In genomic region chr2:27322766-27323591, GRCh38 we compare ENCODE assay signal across 8 cellular contexts.
A peak's percentile ranks its signal among the peaks of the same experiment; 100 is the strongest.
DNase-seq lines count a peak whose midpoint lies in the region; ATAC-seq and TF ChIP-seq lines count a peak whose summit lies in the region.

A gene with protein sequence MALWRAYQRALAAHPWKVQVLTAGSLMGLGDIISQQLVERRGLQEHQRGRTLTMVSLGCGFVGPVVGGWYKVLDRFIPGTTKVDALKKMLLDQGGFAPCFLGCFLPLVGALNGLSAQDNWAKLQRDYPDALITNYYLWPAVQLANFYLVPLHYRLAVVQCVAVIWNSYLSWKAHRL (minus strand): TSS chr2:27323097. CDS start chr2:27322517, 580 bp downstream.

- peak within 1 kb of the TSS; percentile 100 for H3K4me3 Mint-ChIP-seq in central memory CD8-positive, alpha-beta T cell

- TF ChIP-seq CTCF in AG09319 (IDR thresholded peaks at IDR 0.05; ENCODE audit: low read depth, low read length) = no peak

- no peaks in the 10 kb centered on the region for H3K27me3 Mint-ChIP-seq in central memory CD8-positive, alpha-beta T cell

- ATAC-seq in GM19025 (IDR thresholded peaks at IDR 0.05; ENCODE audit: low read depth, unreplicated experiment) (peak; percentile 89), HG03280 (IDR thresholded peaks at IDR 0.05; ENCODE audit: unreplicated experiment) (peak; percentile 87)
- ATAC-seq in activated CD4-positive, CD25-positive, alpha-beta regulatory T cell treated with anti-CD3 and anti-CD28 coated beads, Interleukin-2, amount 50 U/mL, for 24 hours = peak; percentile 97 to 98
- ATAC-seq in central memory CD8-positive, alpha-beta T cell (replicated peaks; ENCODE audit: extremely low read depth, poor library complexity, severe bottlenecking) = peak; percentile 97

- H3K27ac Mint-ChIP-seq in central memory CD8-positive, alpha-beta T cell (ENCODE audit: low read depth) = peak within 1 kb of the TSS; percentile 100

- H3K36me3 Mint-ChIP-seq in central memory CD8-positive, alpha-beta T cell (ENCODE audit: insufficient read depth) = peaks cover 28% of the 10 kb centered on the region

- DNase-seq in AG09319 (ENCODE audit: extremely low read depth, low read depth) (peak; percentile 78), NCI-H446 treated with DMSO at 0.1 percent for 48 hours (lab: John Stamatoyannopoulos, UW) (peak; percentile 78), islet precursor cell (peak; percentile 97)
- peak; percentile 66 to 71 for DNase-seq in central memory CD8-positive, alpha-beta T cell (ENCODE audit: low spot score in 2 of 2)
- DNase-seq in stimulated activated CD4-positive, alpha-beta T cell treated with anti-CD3 and anti-CD28 coated beads, Interleukin-12 subunit alpha, Interleukin-12 subunit beta, amount 100 ng/mL, for 4 hours = peak; percentile 85

- peaks cover 30% of the 10 kb centered on the region for H3K4me1 Mint-ChIP-seq in central memory CD8-positive, alpha-beta T cell

- H3K9me3 Mint-ChIP-seq in central memory CD8-positive, alpha-beta T cell = no peaks in the 10 kb centered on the region

Comparison
In these comparisons a context has a peak if more than half of its experiments do, and no peak if none do; other contexts are left out.
1. Peak in every context shown above with its lines: DNase-seq and ATAC-seq.